Comparison of ENCODE assay signal across 1 cellular context in genomic region chr17:39700148-39700987, GRCh38.
A peak's percentile ranks its signal among the peaks of the same experiment; 100 is the strongest.
TF ChIP-seq lines count a peak whose summit lies in the region.

No MANE protein-coding gene starts in this region.

TF ChIP-seq in HepG2, 621 proteins besides CTCF, POLR2A, EP300 and RAD21 (continued from another document and continues in another):
- TF ChIP-seq, protein P1, sequence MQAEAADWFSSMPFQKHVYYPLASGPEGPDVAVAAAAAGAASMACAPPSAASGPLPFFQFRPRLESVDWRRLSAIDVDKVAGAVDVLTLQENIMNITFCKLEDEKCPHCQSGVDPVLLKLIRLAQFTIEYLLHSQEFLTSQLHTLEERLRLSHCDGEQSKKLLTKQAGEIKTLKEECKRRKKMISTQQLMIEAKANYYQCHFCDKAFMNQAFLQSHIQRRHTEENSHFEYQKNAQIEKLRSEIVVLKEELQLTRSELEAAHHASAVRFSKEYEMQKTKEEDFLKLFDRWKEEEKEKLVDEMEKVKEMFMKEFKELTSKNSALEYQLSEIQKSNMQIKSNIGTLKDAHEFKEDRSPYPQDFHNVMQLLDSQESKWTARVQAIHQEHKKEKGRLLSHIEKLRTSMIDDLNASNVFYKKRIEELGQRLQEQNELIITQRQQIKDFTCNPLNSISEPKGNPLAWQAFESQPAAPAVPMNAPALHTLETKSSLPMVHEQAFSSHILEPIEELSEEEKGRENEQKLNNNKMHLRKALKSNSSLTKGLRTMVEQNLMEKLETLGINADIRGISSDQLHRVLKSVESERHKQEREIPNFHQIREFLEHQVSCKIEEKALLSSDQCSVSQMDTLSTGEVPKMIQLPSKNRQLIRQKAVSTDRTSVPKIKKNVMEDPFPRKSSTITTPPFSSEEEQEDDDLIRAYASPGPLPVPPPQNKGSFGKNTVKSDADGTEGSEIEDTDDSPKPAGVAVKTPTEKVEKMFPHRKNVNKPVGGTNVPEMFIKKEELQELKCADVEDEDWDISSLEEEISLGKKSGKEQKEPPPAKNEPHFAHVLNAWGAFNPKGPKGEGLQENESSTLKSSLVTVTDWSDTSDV (CRISPR knock-in tag; IDR thresholded peaks at IDR 0.05), result no peak
- peak; percentile 37; the same call in 1 of the 2 replicates for TF ChIP-seq YEATS2 (CRISPR knock-in tag; IDR thresholded peaks at IDR 0.05; ENCODE audit: borderline replicate concordance)
- peak; percentile 69; the same call in 1 of the 2 replicates for TF ChIP-seq HOXD1 (CRISPR knock-in tag; IDR thresholded peaks at IDR 0.05)
- TF ChIP-seq ARNT (IDR thresholded peaks at IDR 0.05), result no peak
- no peak for TF ChIP-seq ZFP36 (IDR thresholded peaks at IDR 0.05; ENCODE audit: borderline replicate concordance, low read depth, low read length, partially characterized antibody)
- TF ChIP-seq ZNF10 (CRISPR knock-in tag; IDR thresholded peaks at IDR 0.05; ENCODE audit: borderline replicate concordance, low read depth), result no peak
- no peak for TF ChIP-seq BRCA1 (CRISPR knock-in tag; IDR thresholded peaks at IDR 0.05)
- TF ChIP-seq ZNF354B (CRISPR knock-in tag; IDR thresholded peaks at IDR 0.05), result no peak
- no peak for TF ChIP-seq ARNT2 (CRISPR knock-in tag; IDR thresholded peaks at IDR 0.05; ENCODE audit: low read depth)
- TF ChIP-seq IKZF5 (CRISPR knock-in tag; IDR thresholded peaks at IDR 0.05), result 0 out of 2 replicates have a peak, but pooled peaks have one; percentile 50
- TF ChIP-seq ATF7-NPFF (CRISPR knock-in tag; IDR thresholded peaks at IDR 0.05; ENCODE audit: low read depth), result no peak
- TF ChIP-seq, protein P2, sequence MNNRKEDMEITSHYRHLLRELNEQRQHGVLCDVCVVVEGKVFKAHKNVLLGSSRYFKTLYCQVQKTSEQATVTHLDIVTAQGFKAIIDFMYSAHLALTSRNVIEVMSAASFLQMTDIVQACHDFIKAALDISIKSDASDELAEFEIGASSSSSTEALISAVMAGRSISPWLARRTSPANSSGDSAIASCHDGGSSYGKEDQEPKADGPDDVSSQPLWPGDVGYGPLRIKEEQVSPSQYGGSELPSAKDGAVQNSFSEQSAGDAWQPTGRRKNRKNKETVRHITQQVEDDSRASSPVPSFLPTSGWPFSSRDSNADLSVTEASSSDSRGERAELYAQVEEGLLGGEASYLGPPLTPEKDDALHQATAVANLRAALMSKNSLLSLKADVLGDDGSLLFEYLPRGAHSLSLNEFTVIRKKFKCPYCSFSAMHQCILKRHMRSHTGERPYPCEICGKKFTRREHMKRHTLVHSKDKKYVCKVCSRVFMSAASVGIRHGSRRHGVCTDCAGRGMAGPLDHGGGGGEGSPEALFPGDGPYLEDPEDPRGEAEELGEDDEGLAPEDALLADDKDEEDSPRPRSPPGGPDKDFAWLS (CRISPR knock-in tag; IDR thresholded peaks at IDR 0.05; ENCODE audit: borderline replicate concordance), result 0 out of 2 replicates have a peak, but pooled peaks have one; percentile 47
- TF ChIP-seq IKZF4 (CRISPR knock-in tag; IDR thresholded peaks at IDR 0.05; ENCODE audit: borderline replicate concordance, low read depth, not compliant biosample characterization), result no peak
- TF ChIP-seq KLF12 (CRISPR knock-in tag; IDR thresholded peaks at IDR 0.05; ENCODE audit: borderline replicate concordance), result 0 out of 2 replicates have a peak, but pooled peaks have one; percentile 45
- 0 out of 2 replicates have a peak, but pooled peaks have one; percentile 10 for TF ChIP-seq ZBTB7B (CRISPR knock-in tag; IDR thresholded peaks at IDR 0.05)
- TF ChIP-seq ZNF615 (CRISPR knock-in tag; IDR thresholded peaks at IDR 0.05; ENCODE audit: borderline replicate concordance), result no peak
- TF ChIP-seq, protein P3, sequence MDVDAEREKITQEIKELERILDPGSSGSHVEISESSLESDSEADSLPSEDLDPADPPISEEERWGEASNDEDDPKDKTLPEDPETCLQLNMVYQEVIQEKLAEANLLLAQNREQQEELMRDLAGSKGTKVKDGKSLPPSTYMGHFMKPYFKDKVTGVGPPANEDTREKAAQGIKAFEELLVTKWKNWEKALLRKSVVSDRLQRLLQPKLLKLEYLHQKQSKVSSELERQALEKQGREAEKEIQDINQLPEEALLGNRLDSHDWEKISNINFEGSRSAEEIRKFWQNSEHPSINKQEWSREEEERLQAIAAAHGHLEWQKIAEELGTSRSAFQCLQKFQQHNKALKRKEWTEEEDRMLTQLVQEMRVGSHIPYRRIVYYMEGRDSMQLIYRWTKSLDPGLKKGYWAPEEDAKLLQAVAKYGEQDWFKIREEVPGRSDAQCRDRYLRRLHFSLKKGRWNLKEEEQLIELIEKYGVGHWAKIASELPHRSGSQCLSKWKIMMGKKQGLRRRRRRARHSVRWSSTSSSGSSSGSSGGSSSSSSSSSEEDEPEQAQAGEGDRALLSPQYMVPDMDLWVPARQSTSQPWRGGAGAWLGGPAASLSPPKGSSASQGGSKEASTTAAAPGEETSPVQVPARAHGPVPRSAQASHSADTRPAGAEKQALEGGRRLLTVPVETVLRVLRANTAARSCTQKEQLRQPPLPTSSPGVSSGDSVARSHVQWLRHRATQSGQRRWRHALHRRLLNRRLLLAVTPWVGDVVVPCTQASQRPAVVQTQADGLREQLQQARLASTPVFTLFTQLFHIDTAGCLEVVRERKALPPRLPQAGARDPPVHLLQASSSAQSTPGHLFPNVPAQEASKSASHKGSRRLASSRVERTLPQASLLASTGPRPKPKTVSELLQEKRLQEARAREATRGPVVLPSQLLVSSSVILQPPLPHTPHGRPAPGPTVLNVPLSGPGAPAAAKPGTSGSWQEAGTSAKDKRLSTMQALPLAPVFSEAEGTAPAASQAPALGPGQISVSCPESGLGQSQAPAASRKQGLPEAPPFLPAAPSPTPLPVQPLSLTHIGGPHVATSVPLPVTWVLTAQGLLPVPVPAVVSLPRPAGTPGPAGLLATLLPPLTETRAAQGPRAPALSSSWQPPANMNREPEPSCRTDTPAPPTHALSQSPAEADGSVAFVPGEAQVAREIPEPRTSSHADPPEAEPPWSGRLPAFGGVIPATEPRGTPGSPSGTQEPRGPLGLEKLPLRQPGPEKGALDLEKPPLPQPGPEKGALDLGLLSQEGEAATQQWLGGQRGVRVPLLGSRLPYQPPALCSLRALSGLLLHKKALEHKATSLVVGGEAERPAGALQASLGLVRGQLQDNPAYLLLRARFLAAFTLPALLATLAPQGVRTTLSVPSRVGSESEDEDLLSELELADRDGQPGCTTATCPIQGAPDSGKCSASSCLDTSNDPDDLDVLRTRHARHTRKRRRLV (CRISPR knock-in tag; IDR thresholded peaks at IDR 0.05), result no peak
- no peak for TF ChIP-seq ZNF878 (CRISPR knock-in tag; IDR thresholded peaks at IDR 0.05)
- no peak for TF ChIP-seq CENPT (CRISPR knock-in tag; IDR thresholded peaks at IDR 0.05; ENCODE audit: low read depth)
- TF ChIP-seq, protein P4, sequence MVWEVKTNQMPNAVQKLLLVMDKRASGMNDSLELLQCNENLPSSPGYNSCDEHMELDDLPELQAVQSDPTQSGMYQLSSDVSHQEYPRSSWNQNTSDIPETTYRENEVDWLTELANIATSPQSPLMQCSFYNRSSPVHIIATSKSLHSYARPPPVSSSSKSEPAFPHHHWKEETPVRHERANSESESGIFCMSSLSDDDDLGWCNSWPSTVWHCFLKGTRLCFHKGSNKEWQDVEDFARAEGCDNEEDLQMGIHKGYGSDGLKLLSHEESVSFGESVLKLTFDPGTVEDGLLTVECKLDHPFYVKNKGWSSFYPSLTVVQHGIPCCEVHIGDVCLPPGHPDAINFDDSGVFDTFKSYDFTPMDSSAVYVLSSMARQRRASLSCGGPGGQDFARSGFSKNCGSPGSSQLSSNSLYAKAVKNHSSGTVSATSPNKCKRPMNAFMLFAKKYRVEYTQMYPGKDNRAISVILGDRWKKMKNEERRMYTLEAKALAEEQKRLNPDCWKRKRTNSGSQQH (CRISPR knock-in tag; IDR thresholded peaks at IDR 0.05; ENCODE audit: low read depth), result no peak
- TF ChIP-seq, protein P5, sequence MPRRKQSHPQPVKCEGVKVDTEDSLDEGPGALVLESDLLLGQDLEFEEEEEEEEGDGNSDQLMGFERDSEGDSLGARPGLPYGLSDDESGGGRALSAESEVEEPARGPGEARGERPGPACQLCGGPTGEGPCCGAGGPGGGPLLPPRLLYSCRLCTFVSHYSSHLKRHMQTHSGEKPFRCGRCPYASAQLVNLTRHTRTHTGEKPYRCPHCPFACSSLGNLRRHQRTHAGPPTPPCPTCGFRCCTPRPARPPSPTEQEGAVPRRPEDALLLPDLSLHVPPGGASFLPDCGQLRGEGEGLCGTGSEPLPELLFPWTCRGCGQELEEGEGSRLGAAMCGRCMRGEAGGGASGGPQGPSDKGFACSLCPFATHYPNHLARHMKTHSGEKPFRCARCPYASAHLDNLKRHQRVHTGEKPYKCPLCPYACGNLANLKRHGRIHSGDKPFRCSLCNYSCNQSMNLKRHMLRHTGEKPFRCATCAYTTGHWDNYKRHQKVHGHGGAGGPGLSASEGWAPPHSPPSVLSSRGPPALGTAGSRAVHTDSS (CRISPR knock-in tag; conservative IDR thresholded peaks at IDR 0.05), result no peak
- TF ChIP-seq, protein P6, sequence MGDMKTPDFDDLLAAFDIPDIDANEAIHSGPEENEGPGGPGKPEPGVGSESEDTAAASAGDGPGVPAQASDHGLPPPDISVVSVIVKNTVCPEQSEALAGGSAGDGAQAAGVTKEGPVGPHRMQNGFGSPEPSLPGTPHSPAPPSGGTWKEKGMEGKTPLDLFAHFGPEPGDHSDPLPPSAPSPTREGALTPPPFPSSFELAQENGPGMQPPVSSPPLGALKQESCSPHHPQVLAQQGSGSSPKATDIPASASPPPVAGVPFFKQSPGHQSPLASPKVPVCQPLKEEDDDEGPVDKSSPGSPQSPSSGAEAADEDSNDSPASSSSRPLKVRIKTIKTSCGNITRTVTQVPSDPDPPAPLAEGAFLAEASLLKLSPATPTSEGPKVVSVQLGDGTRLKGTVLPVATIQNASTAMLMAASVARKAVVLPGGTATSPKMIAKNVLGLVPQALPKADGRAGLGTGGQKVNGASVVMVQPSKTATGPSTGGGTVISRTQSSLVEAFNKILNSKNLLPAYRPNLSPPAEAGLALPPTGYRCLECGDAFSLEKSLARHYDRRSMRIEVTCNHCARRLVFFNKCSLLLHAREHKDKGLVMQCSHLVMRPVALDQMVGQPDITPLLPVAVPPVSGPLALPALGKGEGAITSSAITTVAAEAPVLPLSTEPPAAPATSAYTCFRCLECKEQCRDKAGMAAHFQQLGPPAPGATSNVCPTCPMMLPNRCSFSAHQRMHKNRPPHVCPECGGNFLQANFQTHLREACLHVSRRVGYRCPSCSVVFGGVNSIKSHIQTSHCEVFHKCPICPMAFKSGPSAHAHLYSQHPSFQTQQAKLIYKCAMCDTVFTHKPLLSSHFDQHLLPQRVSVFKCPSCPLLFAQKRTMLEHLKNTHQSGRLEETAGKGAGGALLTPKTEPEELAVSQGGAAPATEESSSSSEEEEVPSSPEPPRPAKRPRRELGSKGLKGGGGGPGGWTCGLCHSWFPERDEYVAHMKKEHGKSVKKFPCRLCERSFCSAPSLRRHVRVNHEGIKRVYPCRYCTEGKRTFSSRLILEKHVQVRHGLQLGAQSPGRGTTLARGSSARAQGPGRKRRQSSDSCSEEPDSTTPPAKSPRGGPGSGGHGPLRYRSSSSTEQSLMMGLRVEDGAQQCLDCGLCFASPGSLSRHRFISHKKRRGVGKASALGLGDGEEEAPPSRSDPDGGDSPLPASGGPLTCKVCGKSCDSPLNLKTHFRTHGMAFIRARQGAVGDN (CRISPR knock-in tag; IDR thresholded peaks at IDR 0.05), result peak; percentile 72; the same call in 1 of the 2 replicates
- TF ChIP-seq MIER2 (CRISPR knock-in tag; IDR thresholded peaks at IDR 0.05), result no peak
- TF ChIP-seq ZFP37 (CRISPR knock-in tag; IDR thresholded peaks at IDR 0.05; ENCODE audit: borderline replicate concordance), result no peak
- peak; percentile 53; the same call in 1 of the 2 replicates for TF ChIP-seq GABPB1 (CRISPR knock-in tag; IDR thresholded peaks at IDR 0.05)
- peak; percentile 53 for TF ChIP-seq ZNF574 (CRISPR knock-in tag; IDR thresholded peaks at IDR 0.05)
- no peak for TF ChIP-seq NFATC3 (CRISPR knock-in tag; IDR thresholded peaks at IDR 0.05)
- TF ChIP-seq, protein P7, sequence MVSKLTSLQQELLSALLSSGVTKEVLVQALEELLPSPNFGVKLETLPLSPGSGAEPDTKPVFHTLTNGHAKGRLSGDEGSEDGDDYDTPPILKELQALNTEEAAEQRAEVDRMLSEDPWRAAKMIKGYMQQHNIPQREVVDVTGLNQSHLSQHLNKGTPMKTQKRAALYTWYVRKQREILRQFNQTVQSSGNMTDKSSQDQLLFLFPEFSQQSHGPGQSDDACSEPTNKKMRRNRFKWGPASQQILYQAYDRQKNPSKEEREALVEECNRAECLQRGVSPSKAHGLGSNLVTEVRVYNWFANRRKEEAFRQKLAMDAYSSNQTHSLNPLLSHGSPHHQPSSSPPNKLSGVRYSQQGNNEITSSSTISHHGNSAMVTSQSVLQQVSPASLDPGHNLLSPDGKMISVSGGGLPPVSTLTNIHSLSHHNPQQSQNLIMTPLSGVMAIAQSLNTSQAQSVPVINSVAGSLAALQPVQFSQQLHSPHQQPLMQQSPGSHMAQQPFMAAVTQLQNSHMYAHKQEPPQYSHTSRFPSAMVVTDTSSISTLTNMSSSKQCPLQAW (CRISPR knock-in tag; IDR thresholded peaks at IDR 0.05), result no peak
- TF ChIP-seq ZNF333 (CRISPR knock-in tag; IDR thresholded peaks at IDR 0.05; ENCODE audit: borderline replicate concordance), result no peak
- no peak for TF ChIP-seq LCORL (IDR thresholded peaks at IDR 0.05)
- TF ChIP-seq LCORL (CRISPR knock-in tag; IDR thresholded peaks at IDR 0.05), result no peak
- TF ChIP-seq ZNF776 (CRISPR knock-in tag; IDR thresholded peaks at IDR 0.05), result 0 out of 2 replicates have a peak, but pooled peaks have one; percentile 59
- no peak for TF ChIP-seq RORA (CRISPR knock-in tag; IDR thresholded peaks at IDR 0.05)
- peak; percentile 76 for TF ChIP-seq PHF8 (CRISPR knock-in tag; IDR thresholded peaks at IDR 0.05)
- no peak for TF ChIP-seq ZNF432 (CRISPR knock-in tag; IDR thresholded peaks at IDR 0.05; ENCODE audit: borderline replicate concordance)
